ENCODE assay signal across 8 cellular contexts in genomic region chr14:85934123-85934885, GRCh38.
DNase-seq lines count a peak whose midpoint lies in the region; TF ChIP-seq lines count a peak whose summit lies in the region.

No MANE protein-coding gene starts in this region.

- 6% methylated on average over 12 of the region's 12 CpGs for WGBS in SK-N-SH (ENCODE audit: low lambda C conversion rate)

- H3K9me3 ChIP-seq in SK-N-SH = no peaks in the 10 kb centered on the region

- no peak for TF ChIP-seq EP300 in SK-N-SH (IDR thresholded peaks at IDR 0.05; ENCODE audit: borderline replicate concordance in 1 of 2, low read depth in 1 of 2, low read length in 1 of 2)

- H3K9me2 ChIP-seq in SK-N-SH = no peaks in the 10 kb centered on the region

- peaks cover 14% of the 10 kb centered on the region for H3K36me3 Mint-ChIP-seq in activated naive CD4-positive, alpha-beta T cell treated with anti-CD3 and anti-CD28 coated beads, Interleukin-2, amount 50 U/mL, for 24 hours

- H2AFZ ChIP-seq in SK-N-SH (ENCODE audit: low read depth) = peak overlapping the region; percentile 99

- no peaks in the 10 kb centered on the region for H3K36me3 ChIP-seq in SK-N-SH (replicated peaks in 1 of 2; ENCODE audit: control insufficient read depth in 1 of 2, insufficient read depth in 2 of 2, low read length in 1 of 2)

- no peaks in the 10 kb centered on the region for H3K79me2 ChIP-seq in SK-N-SH (ENCODE audit: insufficient read depth)

- POLR2A ChIA-PET in SK-N-SH (lab: Yijun Ruan, JAX) = no interaction called here

- H3F3A ChIP-seq in SK-N-SH (replicated peaks; ENCODE audit: insufficient read depth) = no peaks in the 10 kb centered on the region

- H3K27me3 Mint-ChIP-seq in activated naive CD4-positive, alpha-beta T cell treated with anti-CD3 and anti-CD28 coated beads, Interleukin-2, amount 50 U/mL, for 24 hours = no peaks in the 10 kb centered on the region

- peak overlapping the region; percentile 71 for H3K27ac ChIP-seq in HL-60 (replicated peaks)
- H3K27ac ChIP-seq in SK-N-SH (ENCODE audit: low read depth in 2 of 2, low read length in 1 of 2) = peak overlapping the region in 1 of 2 experiments; percentile 64; a peak in 2 of 4 replicates

- peak overlapping the region; percentile 90 for H3K4me3 Mint-ChIP-seq in activated naive CD4-positive, alpha-beta T cell treated with anti-CD3 and anti-CD28 coated beads, Interleukin-2, amount 50 U/mL, for 24 hours

- no peaks in the 10 kb centered on the region for H3K4me1 ChIP-seq in SK-N-SH (ENCODE audit: control insufficient read depth in 1 of 2, insufficient read depth in 2 of 2, low read depth in 1 of 2, low read length in 1 of 2)

- no peak for TF ChIP-seq RAD21 in SK-N-SH (IDR thresholded peaks at IDR 0.05; ENCODE audit: low read length)

- H3K27me3 ChIP-seq in HL-60 (ENCODE audit: insufficient read depth, poor library complexity, severe bottlenecking) = no peaks in the 10 kb centered on the region
- H3K27me3 ChIP-seq in SK-N-SH (ENCODE audit: insufficient read depth) = no peaks in the 10 kb centered on the region

- CTCF ChIA-PET in SK-N-SH (lab: Yijun Ruan, JAX) = no interaction called here

- peak overlapping the region; percentile 93 for H3K27ac Mint-ChIP-seq in activated naive CD4-positive, alpha-beta T cell treated with anti-CD3 and anti-CD28 coated beads, Interleukin-2, amount 50 U/mL, for 24 hours

- peaks cover 19% of the 10 kb centered on the region for H3K9me3 Mint-ChIP-seq in activated naive CD4-positive, alpha-beta T cell treated with anti-CD3 and anti-CD28 coated beads, Interleukin-2, amount 50 U/mL, for 24 hours

- H4K20me1 ChIP-seq in SK-N-SH (ENCODE audit: insufficient read depth) = no peaks in the 10 kb centered on the region

- TF ChIP-seq CTCF in GM20000 (IDR thresholded peaks at IDR 0.05; ENCODE audit: extremely low read depth, missing control alignments) (no peak), HL-60 (IDR thresholded peaks at IDR 0.05; ENCODE audit: insufficient read depth, low read length) (no peak), SK-N-SH (IDR thresholded peaks at IDR 0.05) (no peak)

- H3K4me3 ChIP-seq in HL-60 (replicated peaks; ENCODE audit: insufficient read depth, low read length) (peak overlapping the region; percentile 60), SK-N-SH (ENCODE audit: low read depth in 2 of 2, low read length in 1 of 2) (peak overlapping the region; percentile 70 to 73)

- peaks cover 51% of the 10 kb centered on the region for H3K4me1 Mint-ChIP-seq in activated naive CD4-positive, alpha-beta T cell treated with anti-CD3 and anti-CD28 coated beads, Interleukin-2, amount 50 U/mL, for 24 hours

- peak overlapping the region; percentile 66 for H3K4me2 ChIP-seq in SK-N-SH

- peak overlapping the region; percentile 68 for H3K9ac ChIP-seq in SK-N-SH

- DNase-seq in DMS53 (lab: John Stamatoyannopoulos, UW) = peak; percentile 68
- DNase-seq in GM20000 (ENCODE audit: low spot score) = peak; percentile 38
- DNase-seq in HL-60 (ENCODE audit: low read depth in 1 of 2, low spot score in 1 of 2) = peak; percentile 41 to 51
- peak; percentile 10 for DNase-seq in SK-N-SH
- DNase-seq in kidney tubule cell (ENCODE audit: low spot score) = peak; percentile 12
- peak; percentile 2 for DNase-seq in stimulated activated CD8-positive, alpha-beta memory T cell treated with anti-CD3 and anti-CD28 coated beads, Interleukin-15, amount 100 ng/mL, for 24 hours (ENCODE audit: low read depth)
- DNase-seq in NCI-H2029 (lab: John Stamatoyannopoulos, UW) = no peak

TF ChIP-seq in SK-N-SH, 30 proteins besides CTCF, POLR2A, EP300 and RAD21:
- TF ChIP-seq REST (IDR thresholded peaks at IDR 0.05; ENCODE audit: low read depth, low read length) = no peak
- peak; percentile 51; the same call in 1 of the 2 replicates for TF ChIP-seq FOSL2 (IDR thresholded peaks at IDR 0.05; ENCODE audit: borderline replicate concordance, low read depth)
- TF ChIP-seq TCF12 (IDR thresholded peaks at IDR 0.05) = 0 out of 2 replicates have a peak, but pooled peaks have one; percentile 4
- 0 out of 2 replicates have a peak, but pooled peaks have one; percentile 20 for TF ChIP-seq POLR2AphosphoS5 (IDR thresholded peaks at IDR 0.05; ENCODE audit: low read depth, low read length)
